In the genomic region with DNA sequence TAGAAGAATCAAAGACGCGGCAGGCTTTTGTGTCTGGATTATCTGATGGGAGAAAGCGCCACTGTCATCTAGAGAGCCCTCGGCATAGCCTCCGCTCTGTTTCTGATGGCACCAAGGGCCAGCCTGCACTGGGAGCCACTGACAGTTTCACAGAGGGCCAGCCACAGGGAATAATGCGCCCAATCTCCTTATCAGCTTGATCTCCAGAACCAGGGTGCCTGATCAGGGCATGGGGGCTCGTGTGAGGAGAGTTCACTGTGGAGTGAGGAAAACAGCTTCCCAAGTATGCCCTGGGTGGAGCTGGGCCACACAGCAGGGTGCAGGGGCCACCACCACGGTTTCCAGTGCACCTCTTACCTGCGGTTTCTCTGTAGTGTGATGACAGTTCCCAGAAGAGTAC, we compare ENCODE assay signal across 23 cellular contexts. TPM values are rescaled to one million over a fixed set of nuclear protein-coding genes. Genes with fewer than 3 reads are reported as not detected.
A peak's percentile ranks its signal among the peaks of the same experiment; 100 is the strongest.
DNase-seq lines count a peak whose midpoint lies in the region; ATAC-seq and TF ChIP-seq lines count a peak whose summit lies in the region.
"Had no signal": no experiment of that assay in that cellular context is flagged by ENCODE, and none has a peak within 500 bp of the region (broad histone marks: within the 10 kb centered on the region; RNA-seq: fewer than 3 reads in every experiment).

No MANE protein-coding gene starts in this region.

- peak overlapping the region; percentile 45 for H3K27ac Mint-ChIP-seq in memory B cell
- H3K27ac Mint-ChIP-seq: GM23338 had no signal

- peaks cover 9% of the 10 kb centered on the region for H3K36me3 ChIP-seq in cardiac muscle cell
- peaks cover 16 to 33% of the 10 kb centered on the region in 2 experiments for H3K36me3 ChIP-seq in trophoblast cell (ENCODE audit: control insufficient read depth in 1 of 2, insufficient read depth in 2 of 2, low read length in 2 of 2)

- H2BK120ac ChIP-seq in trophoblast cell (ENCODE audit: insufficient read depth, low read length, poor library complexity), result no peak overlapping the region

- H3K36me3 Mint-ChIP-seq in memory B cell, result peaks cover 18% of the 10 kb centered on the region

- no peak overlapping the region for H3K4me3 Mint-ChIP-seq in memory B cell
- H3K4me3 Mint-ChIP-seq: GM23338 had no signal

- H2BK12ac ChIP-seq in trophoblast cell (ENCODE audit: low read length), result no peak overlapping the region

- peaks cover 57% of the 10 kb centered on the region for H3K4me1 ChIP-seq in cardiac muscle cell (ENCODE audit: low read depth)
- peaks cover 46 to 49% of the 10 kb centered on the region in 2 experiments for H3K4me1 ChIP-seq in trophoblast cell (ENCODE audit: control insufficient read depth in 1 of 2, insufficient read depth in 2 of 2, low read length in 2 of 2)
- H3K4me1 ChIP-seq: SJSA1 had no signal

- H3K79me1 ChIP-seq in trophoblast cell (ENCODE audit: low read length), result peaks cover 31% of the 10 kb centered on the region

- H3K4me2 ChIP-seq in trophoblast cell (ENCODE audit: low read length), result no peak overlapping the region
- H3K4me2 ChIP-seq: GM23338, PC-9 had no signal

- peaks cover 3% of the 10 kb centered on the region for H3K79me2 ChIP-seq in trophoblast cell (ENCODE audit: control insufficient read depth, insufficient read depth, low read length, poor library complexity)

- H3K4ac ChIP-seq in trophoblast cell (ENCODE audit: low read depth, low read length), result no peak overlapping the region

- no peak overlapping the region for H2AFZ ChIP-seq in trophoblast cell (ENCODE audit: insufficient read depth, low read length, poor library complexity)
- H2AFZ ChIP-seq: GM23338, PC-9 had no signal

- H3K4me1 Mint-ChIP-seq in memory B cell, result peaks cover 2% of the 10 kb centered on the region

- H3K27me3 Mint-ChIP-seq in memory B cell, result no peaks in the 10 kb centered on the region

- no peak overlapping the region for H3K23ac ChIP-seq in trophoblast cell (ENCODE audit: low read length)

- H2AK5ac ChIP-seq in trophoblast cell (ENCODE audit: low read length), result no peak overlapping the region

- intact Hi-C loops in Right ventricle myocardium superior (cut with DNase I), result no loop called here

- H4K12ac ChIP-seq in trophoblast cell (ENCODE audit: low read depth, low read length), result no peak overlapping the region

- no peak overlapping the region for H3K18ac ChIP-seq in trophoblast cell (ENCODE audit: low read length)

- DNase-seq in cardiac muscle cell (ENCODE audit: low read depth in 1 of 2, low spot score in 1 of 2) (no peak), Right ventricle myocardium superior (no peak), memory B cell (ENCODE audit: low spot score in 2 of 2) (no peak), trophoblast cell (no peak)
- DNase-seq: 8988T, DMS153, DND-41, IMR-90, KG1, MG63, NCI-H1694, NCI-H2029 treated with DMSO at 0.1 percent for 48 hours, NCI-H446 treated with DMSO at 0.1 percent for 48 hours, NCI-H526, NCI-H82, PC-9 had no signal

- no peak overlapping the region for H3K14ac ChIP-seq in trophoblast cell (ENCODE audit: low read length)

- H3K9me3 ChIP-seq in cardiac muscle cell (ENCODE audit: low read depth) (no peaks in the 10 kb centered on the region), trophoblast cell (ENCODE audit: insufficient read depth, low read depth, low read length) (no peaks in the 10 kb centered on the region)
- H3K9me3 ChIP-seq: HAP-1, MG63, SJSA1 had no signal

- H4K91ac ChIP-seq in trophoblast cell (ENCODE audit: low read depth, low read length), result no peak overlapping the region

- H3K9me3 Mint-ChIP-seq in memory B cell, result no peaks in the 10 kb centered on the region
- H3K9me3 Mint-ChIP-seq: GM23338 had no signal

- peak overlapping the region; percentile 77 for H3K27ac ChIP-seq in cardiac muscle cell
- no peak overlapping the region for H3K27ac ChIP-seq in trophoblast cell (ENCODE audit: low read depth, low read length)
- H3K27ac ChIP-seq: PC-9, SJSA1 had no signal

- no peaks in the 10 kb centered on the region for H3K27me3 ChIP-seq in cardiac muscle cell
- H3K27me3 ChIP-seq in trophoblast cell (ENCODE audit: insufficient read depth, low read length), result no peaks in the 10 kb centered on the region
- H3K27me3 ChIP-seq: MG63, SJSA1 had no signal

- H4K8ac ChIP-seq in trophoblast cell (ENCODE audit: low read depth, low read length), result peak overlapping the region; percentile 55

- H2BK5ac ChIP-seq in trophoblast cell (ENCODE audit: low read depth, low read length, poor library complexity), result no peak overlapping the region

- TF ChIP-seq CTCF in cardiac muscle cell (IDR thresholded peaks at IDR 0.05; ENCODE audit: low read depth, low read length), result no peak

- no peak for ATAC-seq in Right ventricle myocardium superior (ENCODE audit: poor library complexity)
- no peak for ATAC-seq in memory B cell (ENCODE audit: low read depth)
- ATAC-seq in GM21825 (IDR thresholded peaks at IDR 0.05; ENCODE audit: unreplicated experiment), result no peak
- ATAC-seq in GM21423 (IDR thresholded peaks at IDR 0.05; ENCODE audit: unreplicated experiment), result no peak
- ATAC-seq in HG03469 (IDR thresholded peaks at IDR 0.05; ENCODE audit: unreplicated experiment), result no peak
- ATAC-seq: GM23338, Right ventricle myocardium inferior had no signal

- H3K9ac ChIP-seq in trophoblast cell (ENCODE audit: low read length), result no peak overlapping the region

- no peak overlapping the region for H3K4me3 ChIP-seq in cardiac muscle cell
- no peak overlapping the region for H3K4me3 ChIP-seq in trophoblast cell (ENCODE audit: low read depth, low read length)
- H3K4me3 ChIP-seq: GM23338, HAP-1, MG63, PC-9, SJSA1 had no signal

- WGBS in trophoblast cell (ENCODE audit: extremely low coverage, insufficient coverage, insufficient read length), result no CpG with 5 or more reads among the region's 9 CpGs

RNA-seq across cellular contexts. Expression of gene CLK3, which starts 29.8 kb away (rescaled TPM):
- 193 and 319 TPM in 2 replicates for total RNA-seq in cardiac muscle cell
- 100 and 125 TPM in 2 replicates for polyA plus RNA-seq in cardiac muscle cell
- total RNA-seq in Right ventricle myocardium superior, result 44.0 TPM
- polyA plus RNA-seq in trophoblast cell (2013), result 68.1 and 72.0 TPM in 2 replicates

RNA-seq across cellular contexts. Expression of gene ARID3B, which starts 44.8 kb away (rescaled TPM):
- total RNA-seq in cardiac muscle cell (60.7 and 69.8 TPM in 2 replicates), Right ventricle myocardium superior (1.6 TPM)
- 70.5 and 72.6 TPM in 2 replicates for polyA plus RNA-seq in cardiac muscle cell
- 92.5 and 95.1 TPM in 2 replicates for polyA plus RNA-seq in trophoblast cell (2013)

Comparison
In these comparisons a context has a peak if more than half of its experiments do, and no peak if none do; other contexts are left out.
1. RNA of gene ARID3B, which starts 44.8 kb away (total RNA-seq): 60.7 to 69.8 TPM in cardiac muscle cell; 1.6 TPM in Right ventricle myocardium superior (single experiment); every median in the first group is over 10 times any median in the second.